ENCODE assay signal across 14 cellular contexts in genomic region chr1:163147019-163147418, GRCh38. TPM values are rescaled to one million over a fixed set of nuclear protein-coding genes. Genes with fewer than 3 reads are reported as not detected.
DNase-seq lines count a peak whose midpoint lies in the region; TF ChIP-seq lines count a peak whose summit lies in the region.
"Had no signal": no experiment of that assay in that cellular context is flagged by ENCODE, and none has a peak within 500 bp of the region (broad histone marks: within the 10 kb centered on the region; RNA-seq: fewer than 3 reads in every experiment).

No MANE protein-coding gene starts in this region.

- in situ Hi-C loops in GM13976 (cut with MboI; ENCODE audit: low sequenced_read_pairs, unreplicated experiment): no loop called here

- H3K4me2 ChIP-seq in smooth muscle cell: peak overlapping the region; percentile 33

- intact Hi-C loops in prostate gland (cut with DNase I): no loop called here

- 26% methylated on average over 3 of the region's 3 CpGs for WGBS in smooth muscle cell (ENCODE audit: low lambda C conversion rate)
- 89% methylated on average over 3 of the region's 3 CpGs for WGBS in prostate gland

- H3K27ac Mint-ChIP-seq in activated T-cell treated with anti-CD3 and anti-CD28 coated beads, Interleukin-2, amount 50 U/mL, for 24 hours: no peak overlapping the region
- H3K27ac Mint-ChIP-seq: CD4-positive, alpha-beta T cell; IgD-negative memory B cell had no signal

- no peaks in the 10 kb centered on the region for H3K27me3 ChIP-seq in smooth muscle cell (ENCODE audit: low read depth)
- H3K27me3 ChIP-seq in prostate gland (replicated peaks; ENCODE audit: insufficient read depth): no peaks in the 10 kb centered on the region

- H3K9ac ChIP-seq in smooth muscle cell (ENCODE audit: low read depth): no peak overlapping the region

- DNase-seq in EH (ENCODE audit: low read depth) (peak; percentile 12), amniotic epithelial cell (ENCODE audit: low read depth) (peak; percentile 17), fibroblast of mammary gland (ENCODE audit: low read depth) (peak; percentile 12), smooth muscle cell (lab: John Stamatoyannopoulos, UW; ENCODE audit: unreplicated experiment) (no peak), GM13976 (ENCODE audit: low spot score) (no peak), prostate gland (ENCODE audit: low spot score) (no peak)
- DNase-seq in activated T-cell treated with anti-CD3 and anti-CD28 coated beads, Interleukin-2, amount 50 U/mL, for 24 hours: no peak
- DNase-seq: ACHN; Caco-2; CD4-positive, alpha-beta T cell; GDM1 had no signal

- no peaks in the 10 kb centered on the region for H3K9me3 Mint-ChIP-seq in activated T-cell treated with anti-CD3 and anti-CD28 coated beads, Interleukin-2, amount 50 U/mL, for 24 hours
- H3K9me3 Mint-ChIP-seq: CD4-positive, alpha-beta T cell; IgD-negative memory B cell had no signal

- H3K9me3 ChIP-seq in smooth muscle cell (replicated peaks; ENCODE audit: low read depth): no peaks in the 10 kb centered on the region
- H3K9me3 ChIP-seq in prostate gland: no peaks in the 10 kb centered on the region
- H3K9me3 ChIP-seq: HAP-1 had no signal

- H3K36me3 ChIP-seq in smooth muscle cell (ENCODE audit: low read depth): no peaks in the 10 kb centered on the region
- no peaks in the 10 kb centered on the region for H3K36me3 ChIP-seq in prostate gland
- H3K36me3 ChIP-seq: HAP-1 had no signal

- no peak overlapping the region for H2AFZ ChIP-seq in smooth muscle cell (ENCODE audit: low read depth)

- TF ChIP-seq POLR2A in prostate gland (IDR thresholded peaks at IDR 0.05): no peak

- no peak overlapping the region for H3K4me3 ChIP-seq in fibroblast of mammary gland (ENCODE audit: control insufficient read depth, low read depth, low read length)
- H3K4me3 ChIP-seq in smooth muscle cell: no peak overlapping the region
- no peak overlapping the region for H3K4me3 ChIP-seq in prostate gland
- H3K4me3 ChIP-seq: HAP-1 had no signal

- H4K20me1 ChIP-seq in smooth muscle cell (ENCODE audit: low read depth): no peaks in the 10 kb centered on the region

- H3K79me2 ChIP-seq in smooth muscle cell (ENCODE audit: low read depth): no peaks in the 10 kb centered on the region

- no peaks in the 10 kb centered on the region for H3K4me1 Mint-ChIP-seq in activated T-cell treated with anti-CD3 and anti-CD28 coated beads, Interleukin-2, amount 50 U/mL, for 24 hours (ENCODE audit: low read depth)
- H3K4me1 Mint-ChIP-seq: IgD-negative memory B cell had no signal

- no peak overlapping the region for H3K4me3 Mint-ChIP-seq in activated T-cell treated with anti-CD3 and anti-CD28 coated beads, Interleukin-2, amount 50 U/mL, for 24 hours
- H3K4me3 Mint-ChIP-seq: CD4-positive, alpha-beta T cell; IgD-negative memory B cell had no signal

- H3K27me3 Mint-ChIP-seq in activated T-cell treated with anti-CD3 and anti-CD28 coated beads, Interleukin-2, amount 50 U/mL, for 24 hours: no peaks in the 10 kb centered on the region
- H3K27me3 Mint-ChIP-seq: CD4-positive, alpha-beta T cell had no signal

- no peaks in the 10 kb centered on the region for H3F3A ChIP-seq in smooth muscle cell (ENCODE audit: low read depth)

- H3K36me3 Mint-ChIP-seq in activated T-cell treated with anti-CD3 and anti-CD28 coated beads, Interleukin-2, amount 50 U/mL, for 24 hours (ENCODE audit: low read depth): no peaks in the 10 kb centered on the region
- H3K36me3 Mint-ChIP-seq: IgD-negative memory B cell had no signal

- TF ChIP-seq CTCF in fibroblast of mammary gland (conservative IDR thresholded peaks at IDR 0.05; ENCODE audit: control insufficient read depth, insufficient read depth, low read depth, low read length) (no peak), smooth muscle cell (IDR thresholded peaks at IDR 0.05; ENCODE audit: borderline replicate concordance, insufficient read depth, poor library complexity, severe bottlenecking) (no peak), GM13976 (IDR thresholded peaks at IDR 0.05; ENCODE audit: borderline replicate concordance, control extremely low read depth, extremely low read depth, insufficient read depth, missing control alignments) (no peak), prostate gland (IDR thresholded peaks at IDR 0.05) (no peak)

- H3K4me1 ChIP-seq in smooth muscle cell (ENCODE audit: low read depth) (no peaks in the 10 kb centered on the region), prostate gland (replicated peaks) (no peaks in the 10 kb centered on the region)
- H3K4me1 ChIP-seq: Caco-2, HAP-1 had no signal

- H3K27ac ChIP-seq in smooth muscle cell (ENCODE audit: low read depth) (peak overlapping the region; percentile 6), prostate gland (no peak overlapping the region)
- H3K27ac ChIP-seq: C4-2B had no signal

RNA-seq across cellular contexts. Expression of gene RGS5, which starts 55.7 kb away (rescaled TPM):
- 5.2 and 49.1 TPM in 2 replicates for total RNA-seq in smooth muscle cell
- 1.9 and 2.5 TPM in 2 replicates for polyA plus RNA-seq in smooth muscle cell
- total RNA-seq in prostate gland: 100 to 1,000 TPM in 1 of 2 donors, 10 to 100 TPM in 1; 39.0 to 189 TPM

Comparison
In these comparisons a context has a peak if more than half of its experiments do, and no peak if none do; other contexts are left out.
1. DNase-seq: peak in EH (single experiment), amniotic epithelial cell (single experiment) and fibroblast of mammary gland (single experiment); none in smooth muscle cell (single experiment), GM13976 (single experiment), prostate gland (single experiment) and activated T-cell treated with anti-CD3 and anti-CD28 coated beads, Interleukin-2, amount 50 U/mL, for 24 hours (single experiment).